Comparison of ENCODE assay signal across 10 cellular contexts in genomic region chr3:71580636-71581215, GRCh38. TPM values are rescaled to one million over a fixed set of nuclear protein-coding genes. Genes with fewer than 3 reads are reported as not detected.
DNase-seq lines count a peak whose midpoint lies in the region; ATAC-seq and TF ChIP-seq lines count a peak whose summit lies in the region.
"Had no signal": no experiment of that assay in that cellular context is flagged by ENCODE, and none has a peak within 500 bp of the region (broad histone marks: within the 10 kb centered on the region; RNA-seq: fewer than 3 reads in every experiment).

No MANE protein-coding gene starts in this region.

- CTCF ChIA-PET in activated CD4-positive, alpha-beta T cell treated with anti-CD3 and anti-CD28 coated beads for 36 hours (lab: Charles Lee) = interaction anchor here (0.6 to 0.8 kb wide), 4 partner anchors 121 to 572 kb away, joined by 3 read pairs; no protein-coding TSS in a partner anchor

- TF ChIP-seq EP300 in suprapubic skin (IDR thresholded peaks at IDR 0.05) = no peak

- H3K4me1 Mint-ChIP-seq in activated CD4-positive, alpha-beta T cell treated with anti-CD3 and anti-CD28 coated beads for 36 hours = peaks cover 43% of the 10 kb centered on the region
- H3K4me1 Mint-ChIP-seq in activated naive CD8-positive, alpha-beta T cell treated with anti-CD3 and anti-CD28 coated beads for 36 hours = peaks cover 52% of the 10 kb centered on the region

- TF ChIP-seq CTCF in suprapubic skin (IDR thresholded peaks at IDR 0.05) = no peak

- no peaks in the 10 kb centered on the region for H3K27me3 Mint-ChIP-seq in activated CD4-positive, alpha-beta T cell treated with anti-CD3 and anti-CD28 coated beads for 36 hours
- peaks cover 4% of the 10 kb centered on the region for H3K27me3 Mint-ChIP-seq in activated naive CD8-positive, alpha-beta T cell treated with anti-CD3 and anti-CD28 coated beads for 36 hours

- H3K4me3 Mint-ChIP-seq in activated CD4-positive, alpha-beta T cell treated with anti-CD3 and anti-CD28 coated beads for 36 hours = peak overlapping the region; percentile 91
- H3K4me3 Mint-ChIP-seq in activated naive CD8-positive, alpha-beta T cell treated with anti-CD3 and anti-CD28 coated beads for 36 hours = peak overlapping the region; percentile 96

- H3K4me1 ChIP-seq in suprapubic skin = peaks cover 18% of the 10 kb centered on the region

- H3K27me3 ChIP-seq in layer of hippocampus (ENCODE audit: control insufficient read depth, insufficient read depth, low read length) (no peaks in the 10 kb centered on the region), suprapubic skin (no peaks in the 10 kb centered on the region)

- H3K9me3 ChIP-seq in suprapubic skin = no peaks in the 10 kb centered on the region

- no peak for ATAC-seq in activated CD4-positive, alpha-beta T cell treated with anti-CD3 and anti-CD28 coated beads for 36 hours
- ATAC-seq in HG03521 (IDR thresholded peaks at IDR 0.05; ENCODE audit: unreplicated experiment) = no peak
- ATAC-seq: Panc1 had no signal

- 53% methylated on average over 7 of the region's 7 CpGs for WGBS in suprapubic skin

- POLR2A ChIA-PET in activated CD4-positive, alpha-beta T cell treated with anti-CD3 and anti-CD28 coated beads for 36 hours (lab: Charles Lee) = no interaction called here

- intact Hi-C loops in activated CD4-positive, alpha-beta T cell treated with anti-CD3 and anti-CD28 coated beads for 36 hours (cut with DNase I, micrococcal nuclease) = loop anchor here (5.0 to 10.0 kb wide), 7 partner anchors 83 to 1264 kb away; partner anchors contain the start of gene SHQ1 (in 1 of the 2)
- intact Hi-C loops in head of caudate nucleus (cut with DNase I) = loop anchor here (5.0 to 10.0 kb wide), 5 partner anchors 74 to 566 kb away; no protein-coding TSS in a partner anchor

- H3K36me3 Mint-ChIP-seq in activated CD4-positive, alpha-beta T cell treated with anti-CD3 and anti-CD28 coated beads for 36 hours (ENCODE audit: low read depth) = peaks cover 17% of the 10 kb centered on the region
- peaks cover 42% of the 10 kb centered on the region for H3K36me3 Mint-ChIP-seq in activated naive CD8-positive, alpha-beta T cell treated with anti-CD3 and anti-CD28 coated beads for 36 hours

- H3K36me3 ChIP-seq in suprapubic skin = no peaks in the 10 kb centered on the region

- no peak for DNase-seq in activated CD4-positive, alpha-beta T cell treated with anti-CD3 and anti-CD28 coated beads for 36 hours
- DNase-seq in activated CD4-positive, alpha-beta T cell treated with anti-CD3 and anti-CD28 coated beads for 1 hour = no peak
- DNase-seq in activated naive CD8-positive, alpha-beta T cell treated with anti-CD3 and anti-CD28 coated beads for 36 hours = no peak
- DNase-seq in suprapubic skin (ENCODE audit: low spot score in 2 of 2) = no peak
- no peak for DNase-seq in stimulated activated CD4-positive, alpha-beta T cell treated with anti-CD3 and anti-CD28 coated beads, Interleukin-15, amount 100 ng/mL, for 24 hours
- no peak for DNase-seq in head of caudate nucleus
- DNase-seq: GF-D8 had no signal

- peak overlapping the region; percentile 97 for H3K27ac ChIP-seq in layer of hippocampus (ENCODE audit: low read depth, low read length)
- peak overlapping the region; percentile 98 for H3K27ac ChIP-seq in suprapubic skin

- peak overlapping the region; percentile 95 for H3K27ac Mint-ChIP-seq in activated CD4-positive, alpha-beta T cell treated with anti-CD3 and anti-CD28 coated beads for 36 hours
- peak overlapping the region; percentile 98 for H3K27ac Mint-ChIP-seq in activated naive CD8-positive, alpha-beta T cell treated with anti-CD3 and anti-CD28 coated beads for 36 hours

- no peaks in the 10 kb centered on the region for H3K9me3 Mint-ChIP-seq in activated CD4-positive, alpha-beta T cell treated with anti-CD3 and anti-CD28 coated beads for 36 hours (ENCODE audit: low read depth)
- no peaks in the 10 kb centered on the region for H3K9me3 Mint-ChIP-seq in activated naive CD8-positive, alpha-beta T cell treated with anti-CD3 and anti-CD28 coated beads for 36 hours

- no peak for TF ChIP-seq POLR2A in suprapubic skin (IDR thresholded peaks at IDR 0.05)

- peak overlapping the region; percentile 83 for H3K4me3 ChIP-seq in suprapubic skin

RNA-seq across cellular contexts. Expression of gene FOXP1, which starts 2.8 kb away (rescaled TPM):
- total RNA-seq in activated CD4-positive, alpha-beta T cell treated with anti-CD3 and anti-CD28 coated beads for 36 hours = 100 to 1,000 TPM; 108 to 153 TPM
- 100 to 1,000 TPM; 203 to 205 TPM for total RNA-seq in activated naive CD8-positive, alpha-beta T cell treated with anti-CD3 and anti-CD28 coated beads for 36 hours
- 100 to 1,000 TPM in 1 of 4 donors, 10 to 100 TPM in 3; 49.8 to 157 (median 71.9) TPM for total RNA-seq in suprapubic skin
